Comparison of ENCODE assay signal across 8 cellular contexts in the genomic region with DNA sequence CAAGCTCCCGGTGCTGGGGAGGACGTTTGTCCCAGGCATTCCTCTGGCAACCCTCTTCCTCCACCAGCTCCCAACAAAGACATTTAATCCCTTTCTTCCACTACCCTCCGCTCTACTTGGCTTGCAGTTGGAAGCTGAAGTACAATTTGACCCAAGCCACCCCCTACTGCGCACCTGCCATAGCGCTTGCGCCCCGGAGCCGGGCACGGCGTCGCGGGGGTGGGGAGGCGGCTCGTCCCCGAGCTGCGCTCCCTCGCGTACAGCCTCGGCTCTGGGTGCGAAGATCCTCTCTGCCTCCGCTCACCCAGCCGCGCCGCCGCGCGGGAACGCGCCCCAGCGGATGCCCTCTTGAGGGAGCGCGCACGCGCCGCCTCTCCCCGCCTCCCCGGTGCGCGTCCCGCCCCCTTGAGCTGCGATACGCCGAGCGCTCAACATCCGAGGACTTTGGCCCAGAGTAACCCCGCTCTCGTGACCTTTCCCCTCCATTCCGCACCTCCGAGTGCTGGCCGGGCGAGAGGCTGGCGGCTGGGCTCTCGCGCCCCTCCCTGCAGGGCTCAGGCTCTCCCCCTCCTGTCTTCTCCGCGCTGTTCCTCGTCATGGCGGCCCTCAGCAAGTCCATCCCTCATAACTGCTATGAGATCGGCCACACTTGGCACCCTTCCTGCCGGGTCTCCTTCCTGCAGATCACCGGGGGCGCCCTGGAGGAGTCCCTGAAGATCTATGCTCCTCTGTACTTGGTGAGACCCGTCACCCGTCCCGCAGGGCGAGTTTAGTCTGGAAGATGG.
A peak's percentile ranks its signal among the peaks of the same experiment; 100 is the strongest.
DNase-seq lines count a peak whose midpoint lies in the region; FAIRE-seq and TF ChIP-seq lines count a peak whose summit lies in the region.

Gene TMEM135, plus strand, starts transcription at position 485 of the 785 bp plus-strand sequence. Its CDS starts 112 bp downstream, at position 597.

- peak within 1 kb of the TSS; percentile 94 for H3K4me3 Mint-ChIP-seq in nephron progenitor cell
- peak within 1 kb of the TSS; percentile 98 for H3K4me3 Mint-ChIP-seq in stimulated activated naive CD8-positive, alpha-beta T cell treated with anti-CD3 and anti-CD28 coated beads, Interleukin-15, Interleukin-2, amounts not matched to agents 100 ng/mL and 50 ng/mL, for 24 hours

- H3K27me3 Mint-ChIP-seq in nephron progenitor cell (ENCODE audit: low read depth, poor library complexity), result no peaks in the 10 kb centered on the region
- no peaks in the 10 kb centered on the region for H3K27me3 Mint-ChIP-seq in stimulated activated naive CD8-positive, alpha-beta T cell treated with anti-CD3 and anti-CD28 coated beads, Interleukin-15, Interleukin-2, amounts not matched to agents 100 ng/mL and 50 ng/mL, for 24 hours

- no peaks in the 10 kb centered on the region for H3K9me3 ChIP-seq in MM.1S (replicated peaks; ENCODE audit: insufficient read depth, low read length)

- no peaks in the 10 kb centered on the region for H4K20me1 ChIP-seq in MM.1S (ENCODE audit: insufficient read depth, low read length)

- H3K9ac ChIP-seq in MM.1S (ENCODE audit: low read length), result peak within 1 kb of the TSS; percentile 81

- no peaks in the 10 kb centered on the region for H3K9me2 ChIP-seq in MM.1S (replicated peaks; ENCODE audit: insufficient read depth, low read length)

- peak within 1 kb of the TSS; percentile 98 for H3K27ac Mint-ChIP-seq in nephron progenitor cell
- peak within 1 kb of the TSS; percentile 90 for H3K27ac Mint-ChIP-seq in stimulated activated naive CD8-positive, alpha-beta T cell treated with anti-CD3 and anti-CD28 coated beads, Interleukin-15, Interleukin-2, amounts not matched to agents 100 ng/mL and 50 ng/mL, for 24 hours

- H3K79me2 ChIP-seq in MM.1S (ENCODE audit: low read length), result peaks cover 45% of the 10 kb centered on the region

- no peak for TF ChIP-seq CTCF in MM.1S (IDR thresholded peaks at IDR 0.05; ENCODE audit: low read length)
- TF ChIP-seq CTCF in nephron progenitor cell (IDR thresholded peaks at IDR 0.05), result no peak

- H3K27me3 ChIP-seq in MM.1S (replicated peaks; ENCODE audit: insufficient read depth, low read length), result no peaks in the 10 kb centered on the region

- H3K36me3 Mint-ChIP-seq in nephron progenitor cell (ENCODE audit: low read depth), result peaks cover 26% of the 10 kb centered on the region
- H3K36me3 Mint-ChIP-seq in stimulated activated naive CD8-positive, alpha-beta T cell treated with anti-CD3 and anti-CD28 coated beads, Interleukin-15, Interleukin-2, amounts not matched to agents 100 ng/mL and 50 ng/mL, for 24 hours (ENCODE audit: low read depth), result peaks cover 7% of the 10 kb centered on the region

- peak within 1 kb of the TSS; percentile 94 for H2AFZ ChIP-seq in MM.1S (ENCODE audit: low read length)

- 0 out of 2 replicates have a peak, but pooled peaks cover 3% of the 10 kb centered on the region for H3F3A ChIP-seq in MM.1S (ENCODE audit: insufficient read depth, low read length)

- peak within 1 kb of the TSS; percentile 89 for H3K4me3 ChIP-seq in MM.1S (ENCODE audit: low read length)

- H3K4me1 Mint-ChIP-seq in nephron progenitor cell, result peaks cover 49% of the 10 kb centered on the region
- peaks cover 47% of the 10 kb centered on the region for H3K4me1 Mint-ChIP-seq in stimulated activated naive CD8-positive, alpha-beta T cell treated with anti-CD3 and anti-CD28 coated beads, Interleukin-15, Interleukin-2, amounts not matched to agents 100 ng/mL and 50 ng/mL, for 24 hours (ENCODE audit: low read depth)

- H3K9me3 Mint-ChIP-seq in nephron progenitor cell, result peaks cover 17% of the 10 kb centered on the region
- H3K9me3 Mint-ChIP-seq in stimulated activated naive CD8-positive, alpha-beta T cell treated with anti-CD3 and anti-CD28 coated beads, Interleukin-15, Interleukin-2, amounts not matched to agents 100 ng/mL and 50 ng/mL, for 24 hours, result no peaks in the 10 kb centered on the region

- H3K36me3 ChIP-seq in MM.1S (replicated peaks; ENCODE audit: insufficient read depth, low read length), result no peaks in the 10 kb centered on the region

- H3K4me1 ChIP-seq in MM.1S (ENCODE audit: low read length), result no peaks in the 10 kb centered on the region

- peak within 1 kb of the TSS; percentile 72 for H3K4me2 ChIP-seq in MM.1S (ENCODE audit: low read depth, low read length)

- H3K27ac ChIP-seq in MM.1S (ENCODE audit: low read length), result peak within 1 kb of the TSS; percentile 51; the same call in 1 of the 2 replicates

- FAIRE-seq in G401.6 (lab: Jason Lieb, UNC), result peak; percentile 86

- DNase-seq in HCEC 1CT, result peak; percentile 96
- DNase-seq in MM.1S, result peak; percentile 97
- peak; percentile 83 for DNase-seq in SHP77 treated with DMSO at 0.1 percent for 48 hours (lab: John Stamatoyannopoulos, UW)
- peak; percentile 97 for DNase-seq in activated effector memory CD4-positive, alpha-beta T cell treated with anti-CD3 and anti-CD28 coated beads, Interleukin-2, amount 50 U/mL, for 16 hours
- peak; percentile 89 for DNase-seq in fibroblast of the conjunctiva (ENCODE audit: low read depth)
- peak; percentile 97 for DNase-seq in nephron progenitor cell

Comparison
In these comparisons a context has a peak if more than half of its experiments do, and no peak if none do; other contexts are left out.
1. Peak in every context shown above with its lines: DNase-seq, H3K4me3 ChIP-seq and H3K27ac ChIP-seq.